In the genomic region with DNA sequence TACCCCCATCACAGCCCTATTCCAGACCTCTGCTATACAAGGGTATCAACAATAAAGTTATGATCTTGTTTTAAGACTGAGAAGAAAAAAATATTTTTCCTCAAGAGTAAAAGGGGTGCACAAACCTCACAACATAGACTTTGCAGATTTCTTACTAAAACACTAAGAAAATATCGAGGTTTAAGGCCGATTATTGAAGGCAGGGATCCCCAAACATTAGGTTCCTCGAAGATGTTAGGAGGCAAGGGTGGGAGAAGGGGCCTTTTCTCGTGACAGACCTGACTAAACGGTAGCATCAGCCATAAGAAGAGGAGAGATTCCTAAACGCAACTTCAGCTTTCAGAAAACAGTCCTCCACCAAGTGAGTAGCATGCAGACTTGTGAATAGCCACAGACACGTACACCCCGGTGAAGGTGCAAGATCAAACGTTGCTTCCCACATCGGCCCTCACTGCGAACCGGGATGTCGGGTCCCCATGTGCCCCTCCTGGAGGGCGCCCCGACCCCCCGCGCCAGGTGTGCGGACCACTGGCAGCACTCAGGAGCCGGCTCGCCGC, we compare ENCODE assay signal across 8 cellular contexts. TPM values are rescaled to one million over a fixed set of nuclear protein-coding genes. Genes with fewer than 3 reads are reported as not detected.
DNase-seq lines count a peak whose midpoint lies in the region; FAIRE-seq and TF ChIP-seq lines count a peak whose summit lies in the region.

No MANE protein-coding gene starts in this region.

- POLR2A ChIA-PET in Caco-2 (lab: Charles Lee): no interaction called here

- H3K36me3 ChIP-seq in Caco-2 (ENCODE audit: control insufficient read depth, insufficient read depth, low read length) (no peaks in the 10 kb centered on the region), muscle layer of duodenum (ENCODE audit: control insufficient read depth in 1 of 2, insufficient read depth in 2 of 2, low read length in 2 of 2) (no peaks in the 10 kb centered on the region), vagina (no peaks in the 10 kb centered on the region)

- H3K4me1 Mint-ChIP-seq in Caco-2 (ENCODE audit: low read depth, unreplicated experiment): no peaks in the 10 kb centered on the region

- H3K9me3 ChIP-seq in Caco-2 (no peaks in the 10 kb centered on the region), muscle layer of duodenum (ENCODE audit: control insufficient read depth in 1 of 2, low read length in 2 of 2) (no peaks in the 10 kb centered on the region), vagina (no peaks in the 10 kb centered on the region)

- no peaks in the 10 kb centered on the region for H3K9me3 Mint-ChIP-seq in Caco-2 (ENCODE audit: unreplicated experiment)

- H3K27me3 Mint-ChIP-seq in Caco-2 (ENCODE audit: insufficient read depth, unreplicated experiment): no peaks in the 10 kb centered on the region

- H3K27ac Mint-ChIP-seq in Caco-2 (ENCODE audit: unreplicated experiment): peak overlapping the region; percentile 42

- no peak for TF ChIP-seq POLR2A in vagina (IDR thresholded peaks at IDR 0.05)

- peak overlapping the region; percentile 69 for H3K4me3 ChIP-seq in Caco-2 (ENCODE audit: low read depth, low read length)
- H3K4me3 ChIP-seq in muscle layer of duodenum (ENCODE audit: low read depth in 1 of 2, low read length in 2 of 2): peak overlapping the region; percentile 72 to 94
- peak overlapping the region; percentile 75 to 83 for H3K4me3 ChIP-seq in vagina

- H3K27me3 ChIP-seq in Caco-2 (replicated peaks; ENCODE audit: control insufficient read depth, insufficient read depth, low read length) (no peaks in the 10 kb centered on the region), muscle layer of duodenum (ENCODE audit: low read depth, low read length) (no peaks in the 10 kb centered on the region), vagina (no peaks in the 10 kb centered on the region)

- CTCF ChIA-PET in Caco-2 (lab: Charles Lee): no interaction called here

- no peaks in the 10 kb centered on the region for H3K4me1 ChIP-seq in Caco-2
- peaks cover 0 to 20% of the 10 kb centered on the region in 2 donors for H3K4me1 ChIP-seq in muscle layer of duodenum (ENCODE audit: control insufficient read depth in 1 of 2, insufficient read depth in 2 of 2, low read length in 2 of 2)
- H3K4me1 ChIP-seq in vagina: peaks cover 23% of the 10 kb centered on the region

- peak overlapping the region; percentile 67 for H3K4me3 Mint-ChIP-seq in Caco-2 (ENCODE audit: unreplicated experiment)

- no TSS peak for BruUV-seq in Caco-2 (replicated peaks; lab: Mats Ljungman, UMichigan)

- peak overlapping the region; percentile 67 for H3K27ac ChIP-seq in muscle layer of duodenum (ENCODE audit: low read length)
- H3K27ac ChIP-seq in vagina: peak overlapping the region; percentile 94

- intact Hi-C loops in Caco-2 (cut with micrococcal nuclease; ENCODE audit: unreplicated experiment) (no loop called here), vagina (cut with DNase I) (no loop called here)

- peak; percentile 61 for FAIRE-seq in GM19239 (lab: Jason Lieb, UNC)

- in situ Hi-C loops in KBM-7 (cut with MboI; ENCODE audit: low pct_unique_long_range_greater_than_20kb, low sequenced_read_pairs): no loop called here

- TF ChIP-seq CTCF in Caco-2 (IDR thresholded peaks at IDR 0.05; ENCODE audit: insufficient read depth in 1 of 2, low read depth in 1 of 2, low read length in 1 of 2, severe bottlenecking in 1 of 2, unreplicated experiment in 1 of 2) (no peak), vagina (IDR thresholded peaks at IDR 0.05) (no peak)

- no peaks in the 10 kb centered on the region for H3K36me3 Mint-ChIP-seq in Caco-2 (ENCODE audit: insufficient read depth, unreplicated experiment)

- DNase-seq in Caco-2 (no peak), GM19239 (ENCODE audit: insufficient read length, low spot score) (peak; percentile 40), KBM-7 (peak; percentile 53), epidermal melanocyte (ENCODE audit: insufficient read length, low spot score) (peak; percentile 36), vagina (ENCODE audit: extremely low spot score in 2 of 2) (no peak), GOT3 (lab: John Stamatoyannopoulos, UW) (no peak)
- peak; percentile 14 for DNase-seq in activated CD4-positive, alpha-beta T cell treated with anti-CD3 and anti-CD28 coated beads for 1 hour

RNA-seq across cellular contexts. Expression of gene PIAS2, which starts 0.7 kb away (rescaled TPM):
- 16.2 and 16.7 TPM in 2 replicates for total RNA-seq in Caco-2 (2022)
- 17.7 TPM for total RNA-seq in vagina

RNA-seq across cellular contexts. Expression of gene KATNAL2, which starts 0.8 kb away (rescaled TPM):
- not detected in 2 replicates for total RNA-seq in Caco-2 (2022)
- 5.2 TPM for total RNA-seq in vagina

Comparison
In these comparisons a context has a peak if more than half of its experiments do, and no peak if none do; other contexts are left out.
1. DNase-seq: peak in GM19239 (single experiment), KBM-7 (single experiment), activated CD4-positive, alpha-beta T cell treated with anti-CD3 and anti-CD28 coated beads for 1 hour (single experiment) and epidermal melanocyte (single experiment); none in Caco-2 (0 of 2), vagina (0 of 2) and GOT3 (single experiment).
2. Peak in every context shown above with its lines, with median percentiles within 50 percentile points of each other: H3K4me3 ChIP-seq.